25 cellular contexts compared by ENCODE assay signal in genomic region chr4:84661191-84661944, GRCh38.
"Had no signal": no experiment of that assay in that cellular context is flagged by ENCODE, and none has a peak within 500 bp of the region (broad histone marks: within the 10 kb centered on the region; RNA-seq: fewer than 3 reads in every experiment).

No MANE protein-coding gene starts in this region.

- DNase-seq: IMR-90, Karpas-422, KG1, MG63, NCI-H1092, NCI-H1105 treated with DMSO at 0.1 percent for 48 hours, NCI-H1417 treated with DMSO at 0.1 percent for 48 hours, NCI-H146, NCI-H1694 treated with DMSO at 0.1 percent for 48 hours, NCI-H1930, NCI-H2081, NCI-H2107, NCI-H2227 treated with DMSO at 0.1 percent for 48 hours, NCI-H510A, NCI-H524 treated with DMSO at 0.1 percent for 48 hours, NCI-H69, NCI-H774, Right ventricle myocardium superior, RPMI8226, SIG-M5, SW 1271 had no signal

- FAIRE-seq: HTR-8/SVneo, RCC 7860 had no signal

- H3K4me1 ChIP-seq: SJSA1 had no signal

- H3K27ac ChIP-seq: SJSA1, SK-N-MC had no signal

- H3K4me3 ChIP-seq: MG63, SJSA1, SK-N-MC had no signal

- H3K9me3 ChIP-seq: MG63 had no signal

- H3K36me3 ChIP-seq: MG63, SJSA1 had no signal

- H3K27me3 ChIP-seq: MG63, SJSA1 had no signal
